Comparison of ENCODE assay signal across 1 cellular context in the genomic region with DNA sequence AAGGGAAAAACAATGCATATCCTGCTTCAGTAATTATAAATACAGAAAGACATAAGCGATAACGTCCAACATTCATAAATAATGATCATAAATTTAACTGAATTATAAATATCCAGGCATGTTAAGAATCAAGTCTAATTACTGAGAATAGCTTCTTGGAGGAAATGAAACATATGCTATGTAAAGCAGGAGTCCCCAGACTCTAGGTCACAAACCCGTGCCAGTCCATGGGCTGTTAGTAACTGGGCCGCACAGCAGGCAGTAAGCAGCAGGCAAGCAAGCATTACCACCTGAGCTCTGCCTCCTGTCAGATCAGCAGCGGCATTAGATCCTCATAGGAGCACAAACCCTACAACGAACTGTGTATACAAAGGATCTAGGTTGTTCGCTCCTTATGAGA.
TF ChIP-seq lines count a peak whose summit lies in the region.

No MANE protein-coding gene starts in this region.

TF ChIP-seq in GM23338, 12 proteins besides CTCF, POLR2A, EP300 and RAD21 (continued from another document):
- TF ChIP-seq, protein P1, sequence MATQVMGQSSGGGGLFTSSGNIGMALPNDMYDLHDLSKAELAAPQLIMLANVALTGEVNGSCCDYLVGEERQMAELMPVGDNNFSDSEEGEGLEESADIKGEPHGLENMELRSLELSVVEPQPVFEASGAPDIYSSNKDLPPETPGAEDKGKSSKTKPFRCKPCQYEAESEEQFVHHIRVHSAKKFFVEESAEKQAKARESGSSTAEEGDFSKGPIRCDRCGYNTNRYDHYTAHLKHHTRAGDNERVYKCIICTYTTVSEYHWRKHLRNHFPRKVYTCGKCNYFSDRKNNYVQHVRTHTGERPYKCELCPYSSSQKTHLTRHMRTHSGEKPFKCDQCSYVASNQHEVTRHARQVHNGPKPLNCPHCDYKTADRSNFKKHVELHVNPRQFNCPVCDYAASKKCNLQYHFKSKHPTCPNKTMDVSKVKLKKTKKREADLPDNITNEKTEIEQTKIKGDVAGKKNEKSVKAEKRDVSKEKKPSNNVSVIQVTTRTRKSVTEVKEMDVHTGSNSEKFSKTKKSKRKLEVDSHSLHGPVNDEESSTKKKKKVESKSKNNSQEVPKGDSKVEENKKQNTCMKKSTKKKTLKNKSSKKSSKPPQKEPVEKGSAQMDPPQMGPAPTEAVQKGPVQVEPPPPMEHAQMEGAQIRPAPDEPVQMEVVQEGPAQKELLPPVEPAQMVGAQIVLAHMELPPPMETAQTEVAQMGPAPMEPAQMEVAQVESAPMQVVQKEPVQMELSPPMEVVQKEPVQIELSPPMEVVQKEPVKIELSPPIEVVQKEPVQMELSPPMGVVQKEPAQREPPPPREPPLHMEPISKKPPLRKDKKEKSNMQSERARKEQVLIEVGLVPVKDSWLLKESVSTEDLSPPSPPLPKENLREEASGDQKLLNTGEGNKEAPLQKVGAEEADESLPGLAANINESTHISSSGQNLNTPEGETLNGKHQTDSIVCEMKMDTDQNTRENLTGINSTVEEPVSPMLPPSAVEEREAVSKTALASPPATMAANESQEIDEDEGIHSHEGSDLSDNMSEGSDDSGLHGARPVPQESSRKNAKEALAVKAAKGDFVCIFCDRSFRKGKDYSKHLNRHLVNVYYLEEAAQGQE (IDR thresholded peaks at IDR 0.05; ENCODE audit: unreplicated experiment): no peak
- TF ChIP-seq ZNF331 (CRISPR knock-in tag; IDR thresholded peaks at IDR 0.05; ENCODE audit: low read depth): no peak
- TF ChIP-seq JUNB (IDR thresholded peaks at IDR 0.05; ENCODE audit: unreplicated experiment): no peak
- TF ChIP-seq, protein P2, sequence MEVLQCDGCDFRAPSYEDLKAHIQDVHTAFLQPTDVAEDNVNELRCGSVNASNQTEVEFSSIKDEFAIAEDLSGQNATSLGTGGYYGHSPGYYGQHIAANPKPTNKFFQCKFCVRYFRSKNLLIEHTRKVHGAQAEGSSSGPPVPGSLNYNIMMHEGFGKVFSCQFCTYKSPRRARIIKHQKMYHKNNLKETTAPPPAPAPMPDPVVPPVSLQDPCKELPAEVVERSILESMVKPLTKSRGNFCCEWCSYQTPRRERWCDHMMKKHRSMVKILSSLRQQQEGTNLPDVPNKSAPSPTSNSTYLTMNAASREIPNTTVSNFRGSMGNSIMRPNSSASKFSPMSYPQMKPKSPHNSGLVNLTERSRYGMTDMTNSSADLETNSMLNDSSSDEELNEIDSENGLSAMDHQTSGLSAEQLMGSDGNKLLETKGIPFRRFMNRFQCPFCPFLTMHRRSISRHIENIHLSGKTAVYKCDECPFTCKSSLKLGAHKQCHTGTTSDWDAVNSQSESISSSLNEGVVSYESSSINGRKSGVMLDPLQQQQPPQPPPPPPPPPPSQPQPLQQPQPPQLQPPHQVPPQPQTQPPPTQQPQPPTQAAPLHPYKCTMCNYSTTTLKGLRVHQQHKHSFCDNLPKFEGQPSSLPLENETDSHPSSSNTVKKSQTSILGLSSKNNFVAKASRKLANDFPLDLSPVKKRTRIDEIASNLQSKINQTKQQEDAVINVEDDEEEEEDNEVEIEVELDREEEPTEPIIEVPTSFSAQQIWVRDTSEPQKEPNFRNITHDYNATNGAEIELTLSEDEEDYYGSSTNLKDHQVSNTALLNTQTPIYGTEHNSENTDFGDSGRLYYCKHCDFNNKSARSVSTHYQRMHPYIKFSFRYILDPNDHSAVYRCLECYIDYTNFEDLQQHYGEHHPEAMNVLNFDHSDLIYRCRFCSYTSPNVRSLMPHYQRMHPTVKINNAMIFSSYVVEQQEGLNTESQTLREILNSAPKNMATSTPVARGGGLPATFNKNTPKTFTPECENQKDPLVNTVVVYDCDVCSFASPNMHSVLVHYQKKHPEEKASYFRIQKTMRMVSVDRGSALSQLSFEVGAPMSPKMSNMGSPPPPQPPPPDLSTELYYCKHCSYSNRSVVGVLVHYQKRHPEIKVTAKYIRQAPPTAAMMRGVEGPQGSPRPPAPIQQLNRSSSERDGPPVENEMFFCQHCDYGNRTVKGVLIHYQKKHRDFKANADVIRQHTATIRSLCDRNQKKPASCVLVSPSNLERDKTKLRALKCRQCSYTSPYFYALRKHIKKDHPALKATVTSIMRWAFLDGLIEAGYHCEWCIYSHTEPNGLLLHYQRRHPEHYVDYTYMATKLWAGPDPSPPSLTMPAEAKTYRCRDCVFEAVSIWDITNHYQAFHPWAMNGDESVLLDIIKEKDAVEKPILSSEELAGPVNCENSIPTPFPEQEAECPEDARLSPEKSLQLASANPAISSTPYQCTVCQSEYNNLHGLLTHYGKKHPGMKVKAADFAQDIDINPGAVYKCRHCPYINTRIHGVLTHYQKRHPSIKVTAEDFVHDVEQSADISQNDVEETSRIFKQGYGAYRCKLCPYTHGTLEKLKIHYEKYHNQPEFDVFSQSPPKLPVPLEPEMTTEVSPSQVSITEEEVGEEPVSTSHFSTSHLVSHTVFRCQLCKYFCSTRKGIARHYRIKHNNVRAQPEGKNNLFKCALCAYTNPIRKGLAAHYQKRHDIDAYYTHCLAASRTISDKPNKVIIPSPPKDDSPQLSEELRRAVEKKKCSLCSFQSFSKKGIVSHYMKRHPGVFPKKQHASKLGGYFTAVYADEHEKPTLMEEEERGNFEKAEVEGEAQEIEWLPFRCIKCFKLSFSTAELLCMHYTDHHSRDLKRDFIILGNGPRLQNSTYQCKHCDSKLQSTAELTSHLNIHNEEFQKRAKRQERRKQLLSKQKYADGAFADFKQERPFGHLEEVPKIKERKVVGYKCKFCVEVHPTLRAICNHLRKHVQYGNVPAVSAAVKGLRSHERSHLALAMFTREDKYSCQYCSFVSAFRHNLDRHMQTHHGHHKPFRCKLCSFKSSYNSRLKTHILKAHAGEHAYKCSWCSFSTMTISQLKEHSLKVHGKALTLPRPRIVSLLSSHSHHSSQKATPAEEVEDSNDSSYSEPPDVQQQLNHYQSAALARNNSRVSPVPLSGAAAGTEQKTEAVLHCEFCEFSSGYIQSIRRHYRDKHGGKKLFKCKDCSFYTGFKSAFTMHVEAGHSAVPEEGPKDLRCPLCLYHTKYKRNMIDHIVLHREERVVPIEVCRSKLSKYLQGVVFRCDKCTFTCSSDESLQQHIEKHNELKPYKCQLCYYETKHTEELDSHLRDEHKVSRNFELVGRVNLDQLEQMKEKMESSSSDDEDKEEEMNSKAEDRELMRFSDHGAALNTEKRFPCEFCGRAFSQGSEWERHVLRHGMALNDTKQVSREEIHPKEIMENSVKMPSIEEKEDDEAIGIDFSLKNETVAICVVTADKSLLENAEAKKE (CRISPR knock-in tag; IDR thresholded peaks at IDR 0.05): no peak
- TF ChIP-seq STAT1 (IDR thresholded peaks at IDR 0.05; ENCODE audit: unreplicated experiment): no peak
